8 cellular contexts compared by ENCODE assay signal in the genomic region with DNA sequence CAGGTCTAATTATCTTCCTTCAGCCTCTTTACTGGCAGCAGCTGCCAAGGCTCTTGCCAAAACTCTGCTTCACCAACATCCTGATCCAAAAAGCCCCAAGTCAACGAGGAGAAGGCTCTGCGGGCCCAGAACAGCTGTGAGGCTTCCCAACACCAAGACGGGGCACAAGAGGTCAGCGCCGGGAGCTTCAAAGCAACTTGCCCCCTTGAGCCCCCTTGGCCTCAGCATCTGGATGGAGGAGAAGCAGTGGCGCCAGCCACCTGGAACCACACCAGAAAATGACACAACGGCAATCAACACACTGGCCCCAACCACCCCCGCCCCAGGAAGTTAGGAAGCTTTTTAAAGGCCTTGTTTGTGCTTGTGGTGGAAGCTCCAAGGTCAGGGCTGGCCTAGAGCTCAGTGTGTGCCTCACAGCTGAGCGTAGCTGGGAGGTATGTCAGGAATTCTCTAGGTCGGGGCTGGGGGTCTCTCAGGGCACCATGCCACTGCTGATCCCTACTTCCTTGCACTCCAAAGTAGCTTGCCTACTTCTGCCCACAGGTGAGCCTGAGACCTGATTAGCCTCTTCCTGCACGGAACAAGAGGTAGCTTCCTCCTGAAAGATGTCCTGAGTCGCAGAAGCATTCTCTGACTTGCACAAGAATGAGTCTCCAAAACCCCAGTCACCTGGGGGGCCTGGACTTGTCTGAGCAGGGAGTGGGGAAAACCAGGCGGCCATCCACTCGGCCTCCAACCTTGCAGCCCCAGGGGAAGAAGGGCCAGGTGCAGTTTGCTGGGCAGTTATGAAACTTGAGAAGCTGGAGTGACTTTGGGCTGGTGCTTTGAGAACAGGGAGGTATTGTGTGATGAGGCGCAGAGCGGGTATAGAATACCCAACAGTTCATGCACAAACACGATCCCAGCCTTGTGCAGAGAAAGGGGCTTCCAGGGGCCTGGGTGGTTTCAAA. TPM values are rescaled to one million over a fixed set of nuclear protein-coding genes. Genes with fewer than 3 reads are reported as not detected.
DNase-seq lines count a peak whose midpoint lies in the region; ATAC-seq and TF ChIP-seq lines count a peak whose summit lies in the region.

No MANE protein-coding gene starts in this region.

- no peaks in the 10 kb centered on the region for H3K9me3 ChIP-seq in SJCRH30 (replicated peaks)
- H3K9me3 ChIP-seq in right cardiac atrium (ENCODE audit: control insufficient read depth, low read length), result no peaks in the 10 kb centered on the region
- H3K9me3 ChIP-seq in stomach, result no peaks in the 10 kb centered on the region

- no peak for TF ChIP-seq CTCF in stomach (IDR thresholded peaks at IDR 0.05)

- peak overlapping the region; percentile 92 for H3K27ac ChIP-seq in SJCRH30
- peak overlapping the region; percentile 93 for H3K27ac ChIP-seq in right cardiac atrium (ENCODE audit: low read length)
- peak overlapping the region; percentile 27 to 81 (median 54) for H3K27ac ChIP-seq in stomach

- intact Hi-C loops in right cardiac atrium (cut with DNase I), result loop anchor here (5.0 to 10.0 kb wide), 3 partner anchors 113 to 213 kb away; a partner anchor contains a TSS
- intact Hi-C loops in stomach (cut with DNase I; ENCODE audit: low total_unique reads), result loop anchor here (10.0 kb wide), 1 partner anchor 213 kb away; no protein-coding TSS in a partner anchor

- DNase-seq in SJCRH30 (peak; percentile 93 to 95), right cardiac atrium (peak; percentile 88 to 96 (median 96)), stomach (peak; percentile 33)
- DNase-seq in stimulated activated CD4-positive, alpha-beta T cell treated with anti-CD3 and anti-CD28 coated beads, Interleukin-1b, Interleukin-23, amount 100 ng/mL, for 48 hours, result no peak
- no peak for DNase-seq in activated naive CD4-positive, alpha-beta T cell treated with Interleukin-2 at 50 U/mL for 16 hours

- H3K36me3 ChIP-seq in SJCRH30 (no peaks in the 10 kb centered on the region), stomach (no peaks in the 10 kb centered on the region)

- H3K4me1 ChIP-seq in SJCRH30, result peaks cover 75% of the 10 kb centered on the region
- peaks cover 18% of the 10 kb centered on the region for H3K4me1 ChIP-seq in right cardiac atrium (ENCODE audit: control insufficient read depth, insufficient read depth, low read length)
- H3K4me1 ChIP-seq in stomach, result peaks cover 39 to 84% (median 61%) of the 10 kb centered on the region in 4 donors

- no peak for TF ChIP-seq POLR2A in stomach (IDR thresholded peaks at IDR 0.05)

- H3K27me3 ChIP-seq in SJCRH30 (no peaks in the 10 kb centered on the region), right cardiac atrium (ENCODE audit: control insufficient read depth, insufficient read depth) (no peaks in the 10 kb centered on the region), stomach (no peaks in the 10 kb centered on the region)

- WGBS in right cardiac atrium, result 41% methylated on average over 17 of the region's 17 CpGs
- 56 to 70% (median 61%) methylated on average over 16 to 17 of the region's 17 CpGs for WGBS in stomach, 5 donors

- TF ChIP-seq EP300 in Ishikawa (IDR thresholded peaks at IDR 0.05; ENCODE audit: borderline replicate concordance), result no peak; the same call in 1 of the 2 replicates
- no peak for TF ChIP-seq EP300 in stomach (IDR thresholded peaks at IDR 0.05)

- H3K4me3 ChIP-seq in SJCRH30 (no peak overlapping the region; the same call in 1 of the 2 replicates), right cardiac atrium (ENCODE audit: low read length) (no peak overlapping the region), stomach (no peak overlapping the region)

- ATAC-seq in right cardiac atrium (peak; percentile 70 to 83), HG03520 (IDR thresholded peaks at IDR 0.05; ENCODE audit: unreplicated experiment) (no peak), HG02588 (IDR thresholded peaks at IDR 0.05; ENCODE audit: unreplicated experiment) (no peak)

- TF ChIP-seq RAD21 in Ishikawa (IDR thresholded peaks at IDR 0.05; ENCODE audit: low read depth), result no peak

TF ChIP-seq in Ishikawa, 13 proteins besides CTCF, POLR2A, EP300 and RAD21:
- TF ChIP-seq, protein P1, sequence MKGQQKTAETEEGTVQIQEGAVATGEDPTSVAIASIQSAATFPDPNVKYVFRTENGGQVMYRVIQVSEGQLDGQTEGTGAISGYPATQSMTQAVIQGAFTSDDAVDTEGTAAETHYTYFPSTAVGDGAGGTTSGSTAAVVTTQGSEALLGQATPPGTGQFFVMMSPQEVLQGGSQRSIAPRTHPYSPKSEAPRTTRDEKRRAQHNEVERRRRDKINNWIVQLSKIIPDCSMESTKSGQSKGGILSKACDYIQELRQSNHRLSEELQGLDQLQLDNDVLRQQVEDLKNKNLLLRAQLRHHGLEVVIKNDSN (IDR thresholded peaks at IDR 0.05), result no peak
- TF ChIP-seq, protein P2, sequence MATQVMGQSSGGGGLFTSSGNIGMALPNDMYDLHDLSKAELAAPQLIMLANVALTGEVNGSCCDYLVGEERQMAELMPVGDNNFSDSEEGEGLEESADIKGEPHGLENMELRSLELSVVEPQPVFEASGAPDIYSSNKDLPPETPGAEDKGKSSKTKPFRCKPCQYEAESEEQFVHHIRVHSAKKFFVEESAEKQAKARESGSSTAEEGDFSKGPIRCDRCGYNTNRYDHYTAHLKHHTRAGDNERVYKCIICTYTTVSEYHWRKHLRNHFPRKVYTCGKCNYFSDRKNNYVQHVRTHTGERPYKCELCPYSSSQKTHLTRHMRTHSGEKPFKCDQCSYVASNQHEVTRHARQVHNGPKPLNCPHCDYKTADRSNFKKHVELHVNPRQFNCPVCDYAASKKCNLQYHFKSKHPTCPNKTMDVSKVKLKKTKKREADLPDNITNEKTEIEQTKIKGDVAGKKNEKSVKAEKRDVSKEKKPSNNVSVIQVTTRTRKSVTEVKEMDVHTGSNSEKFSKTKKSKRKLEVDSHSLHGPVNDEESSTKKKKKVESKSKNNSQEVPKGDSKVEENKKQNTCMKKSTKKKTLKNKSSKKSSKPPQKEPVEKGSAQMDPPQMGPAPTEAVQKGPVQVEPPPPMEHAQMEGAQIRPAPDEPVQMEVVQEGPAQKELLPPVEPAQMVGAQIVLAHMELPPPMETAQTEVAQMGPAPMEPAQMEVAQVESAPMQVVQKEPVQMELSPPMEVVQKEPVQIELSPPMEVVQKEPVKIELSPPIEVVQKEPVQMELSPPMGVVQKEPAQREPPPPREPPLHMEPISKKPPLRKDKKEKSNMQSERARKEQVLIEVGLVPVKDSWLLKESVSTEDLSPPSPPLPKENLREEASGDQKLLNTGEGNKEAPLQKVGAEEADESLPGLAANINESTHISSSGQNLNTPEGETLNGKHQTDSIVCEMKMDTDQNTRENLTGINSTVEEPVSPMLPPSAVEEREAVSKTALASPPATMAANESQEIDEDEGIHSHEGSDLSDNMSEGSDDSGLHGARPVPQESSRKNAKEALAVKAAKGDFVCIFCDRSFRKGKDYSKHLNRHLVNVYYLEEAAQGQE (IDR thresholded peaks at IDR 0.05; ENCODE audit: low read depth), result no peak
- TF ChIP-seq, protein P3, sequence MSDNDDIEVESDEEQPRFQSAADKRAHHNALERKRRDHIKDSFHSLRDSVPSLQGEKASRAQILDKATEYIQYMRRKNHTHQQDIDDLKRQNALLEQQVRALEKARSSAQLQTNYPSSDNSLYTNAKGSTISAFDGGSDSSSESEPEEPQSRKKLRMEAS (IDR thresholded peaks at IDR 0.05), result 0 out of 2 replicates have a peak, but pooled peaks have one; percentile 7
- TF ChIP-seq TCF12 (IDR thresholded peaks at IDR 0.05; ENCODE audit: low read depth) (no peak; the same call in 1 of the 2 replicates), TAF1 (IDR thresholded peaks at IDR 0.05; ENCODE audit: low read depth) (no peak), FOXM1 (IDR thresholded peaks at IDR 0.05; ENCODE audit: borderline replicate concordance, low read depth) (no peak), CREB1 (IDR thresholded peaks at IDR 0.05; ENCODE audit: low read depth) (no peak), ZBTB7A (IDR thresholded peaks at IDR 0.05; ENCODE audit: low read depth) (no peak), NFIC (IDR thresholded peaks at IDR 0.05) (0 out of 2 replicates have a peak, but pooled peaks have one; percentile 17), EGR1 (IDR thresholded peaks at IDR 0.05) (no peak), TEAD4 (IDR thresholded peaks at IDR 0.05) (no peak), CEBPB (IDR thresholded peaks at IDR 0.05) (no peak), YY1 (IDR thresholded peaks at IDR 0.05; ENCODE audit: low read depth) (no peak)

RNA-seq across cellular contexts. Expression of a gene that starts 9.8 kb away (rescaled TPM):
- total RNA-seq in SJCRH30 (2014; rRNA removed; shearing (Covaris generic)), result 618 and 654 TPM in 2 replicates
- total RNA-seq in right cardiac atrium (100 to 1,000 TPM; 193 to 245 (median 219) TPM), stomach (100 to 1,000 TPM in 4 of 5 donors, 10 to 100 TPM in 1; 68.9 to 269 (median 130) TPM)
- polyA plus RNA-seq in right cardiac atrium (259 TPM), stomach (100 to 1,000 TPM; 169 to 289 (median 267) TPM)

RNA-seq across cellular contexts. Expression of a gene that starts 42.1 kb away (rescaled TPM):
- 6.3 and 7.2 TPM in 2 replicates for total RNA-seq in SJCRH30 (2014; rRNA removed; shearing (Covaris generic))
- total RNA-seq in right cardiac atrium, result 10 to 100 TPM; 47.3 to 65.0 (median 56.8) TPM
- polyA plus RNA-seq in right cardiac atrium, result 54.0 TPM
- 10 to 100 TPM; 13.0 to 94.6 (median 42.6) TPM for total RNA-seq in stomach
- polyA plus RNA-seq in stomach, result 10 to 100 TPM; 19.9 to 69.6 (median 26.1) TPM

Comparison
In these comparisons a context has a peak if more than half of its experiments do, and no peak if none do; other contexts are left out.
1. DNase-seq: peak in SJCRH30 (2 of 2), right cardiac atrium (3 of 3) and stomach (single experiment); none in stimulated activated CD4-positive, alpha-beta T cell treated with anti-CD3 and anti-CD28 coated beads, Interleukin-1b, Interleukin-23, amount 100 ng/mL, for 48 hours (single experiment) and activated naive CD4-positive, alpha-beta T cell treated with Interleukin-2 at 50 U/mL for 16 hours (single experiment).
2. ATAC-seq: peak in right cardiac atrium (2 of 2); none in HG03520 (single experiment) and HG02588 (single experiment).
3. Peak in every context shown above with its lines, with median percentiles within 50 percentile points of each other: H3K27ac ChIP-seq.